Comparison of ENCODE assay signal across 8 cellular contexts in the genomic region with DNA sequence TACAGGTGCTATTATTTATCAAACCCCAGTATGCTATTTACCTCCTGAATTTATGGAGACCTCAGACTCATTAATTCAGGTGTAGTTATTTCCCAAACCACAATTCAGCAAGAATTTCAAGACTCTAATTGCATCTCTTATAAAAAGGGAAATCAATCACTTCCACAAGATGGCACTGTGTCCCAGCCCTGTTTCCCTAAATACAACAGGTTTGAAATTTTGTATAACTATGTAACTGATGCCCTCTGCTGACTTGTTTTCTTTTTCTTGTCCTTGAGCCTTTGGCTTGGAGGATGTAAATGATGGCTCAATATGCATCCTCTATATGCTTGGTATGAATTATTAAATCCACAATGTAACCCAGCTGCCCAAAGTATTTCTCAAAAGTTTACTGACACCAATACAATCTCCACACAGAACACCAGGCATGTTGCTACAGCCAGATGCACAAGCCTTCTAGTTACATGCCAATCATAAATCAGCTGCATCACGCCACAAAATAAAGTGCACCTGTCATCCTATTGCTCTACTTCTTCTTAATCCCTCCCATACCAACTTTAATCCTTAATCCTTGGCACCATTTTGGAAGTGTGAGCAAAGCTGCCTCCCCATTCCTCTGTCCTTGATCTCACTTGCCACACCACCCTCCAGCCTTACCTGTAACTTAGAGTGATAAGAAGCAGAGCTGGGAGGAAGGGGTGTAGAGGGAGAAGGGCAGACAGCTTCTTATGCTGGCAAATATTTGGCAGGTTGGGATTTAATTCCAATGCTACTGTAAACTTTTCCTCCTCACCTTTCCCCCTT. TPM values are rescaled to one million over a fixed set of nuclear protein-coding genes. Genes with fewer than 3 reads are reported as not detected.
DNase-seq lines count a peak whose midpoint lies in the region; ATAC-seq, FAIRE-seq and TF ChIP-seq lines count a peak whose summit lies in the region.

No MANE protein-coding gene starts in this region.

- H3K4me3 Mint-ChIP-seq in astrocyte (ENCODE audit: unreplicated experiment): no peak overlapping the region

- no peak overlapping the region for H2AFZ ChIP-seq in OCI-LY1 (ENCODE audit: low read length)
- H2AFZ ChIP-seq in astrocyte (ENCODE audit: low read depth, low read length): no peak overlapping the region
- no peak overlapping the region for H2AFZ ChIP-seq in hepatocyte

- H3K79me2 ChIP-seq in OCI-LY1 (ENCODE audit: insufficient read depth, low read length) (no peaks in the 10 kb centered on the region), astrocyte (ENCODE audit: insufficient read depth, low read length) (no peaks in the 10 kb centered on the region), hepatocyte (peaks cover 7% of the 10 kb centered on the region)

- H3K36me3 ChIP-seq in OCI-LY1 (ENCODE audit: insufficient read depth, low read length): no peaks in the 10 kb centered on the region
- H3K36me3 ChIP-seq in astrocyte (ENCODE audit: insufficient read depth, low read length): no peaks in the 10 kb centered on the region
- H3K36me3 ChIP-seq in hepatocyte (replicated peaks; ENCODE audit: insufficient read depth, low read depth): no peaks in the 10 kb centered on the region

- in situ Hi-C loops in KBM-7 (cut with MboI; ENCODE audit: low pct_unique_long_range_greater_than_20kb, low sequenced_read_pairs): no loop called here

- ATAC-seq in HG03135 (IDR thresholded peaks at IDR 0.05; ENCODE audit: unreplicated experiment): no peak

- TF ChIP-seq CTCF in OCI-LY1 (IDR thresholded peaks at IDR 0.05; ENCODE audit: low read length): peak; percentile 92
- TF ChIP-seq CTCF in astrocyte (IDR thresholded peaks at IDR 0.05; ENCODE audit: insufficient read depth, low read depth, low read length): peak; percentile 79
- peak; percentile 86 for TF ChIP-seq CTCF in hepatocyte (IDR thresholded peaks at IDR 0.05; ENCODE audit: poor library complexity)

- peaks cover 2% of the 10 kb centered on the region for H3K4me1 Mint-ChIP-seq in astrocyte (ENCODE audit: low read depth, unreplicated experiment)

- peak; percentile 64 for DNase-seq in EL
- peak; percentile 65 for DNase-seq in KBM-7
- peak; percentile 55 for DNase-seq in astrocyte (ENCODE audit: low read depth)
- peak; percentile 78 for DNase-seq in hepatocyte (ENCODE audit: low spot score)
- DNase-seq in stimulated activated CD4-positive, alpha-beta T cell treated with anti-CD3 and anti-CD28 coated beads, Interleukin-4, amount 100 ng/mL, for 1 hour: peak; percentile 21
- no peak for DNase-seq in cerebellar nuclear complex (lab: John Stamatoyannopoulos, UW)

- no peaks in the 10 kb centered on the region for H3K27me3 ChIP-seq in OCI-LY1 (ENCODE audit: insufficient read depth, low read length)
- no peaks in the 10 kb centered on the region for H3K27me3 ChIP-seq in astrocyte (ENCODE audit: insufficient read depth, low read length)
- H3K27me3 ChIP-seq in hepatocyte: no peaks in the 10 kb centered on the region

- peaks cover 5% of the 10 kb centered on the region for H3K4me1 ChIP-seq in OCI-LY1 (ENCODE audit: insufficient read depth, low read length, severe bottlenecking)
- H3K4me1 ChIP-seq in astrocyte (ENCODE audit: insufficient read depth, low read length): no peaks in the 10 kb centered on the region
- H3K4me1 ChIP-seq in hepatocyte (ENCODE audit: insufficient read depth): peaks cover 14% of the 10 kb centered on the region

- peaks cover 2% of the 10 kb centered on the region for H3K9me3 Mint-ChIP-seq in astrocyte (ENCODE audit: unreplicated experiment)

- no peaks in the 10 kb centered on the region for H3K36me3 Mint-ChIP-seq in astrocyte (ENCODE audit: low read depth, unreplicated experiment)

- no peak overlapping the region for H3K27ac ChIP-seq in OCI-LY1 (ENCODE audit: low read depth, low read length, poor library complexity, severe bottlenecking)
- no peak overlapping the region for H3K27ac ChIP-seq in astrocyte (ENCODE audit: low read depth, low read length)
- no peak overlapping the region for H3K27ac ChIP-seq in hepatocyte

- H4K20me1 ChIP-seq in OCI-LY1 (ENCODE audit: insufficient read depth, low read length): no peaks in the 10 kb centered on the region
- peaks cover 4% of the 10 kb centered on the region for H4K20me1 ChIP-seq in astrocyte (ENCODE audit: insufficient read depth, low read length)
- no peaks in the 10 kb centered on the region for H4K20me1 ChIP-seq in hepatocyte (ENCODE audit: insufficient read depth, poor library complexity, severe bottlenecking)

- no peak overlapping the region for H3K27ac Mint-ChIP-seq in astrocyte (ENCODE audit: unreplicated experiment)

- H3K9ac ChIP-seq in OCI-LY1 (ENCODE audit: low read length): no peak overlapping the region
- no peak overlapping the region for H3K9ac ChIP-seq in astrocyte (ENCODE audit: low read length)

- H3K4me3 ChIP-seq in OCI-LY1 (ENCODE audit: low read depth, low read length, poor library complexity, severe bottlenecking): no peak overlapping the region
- no peak overlapping the region for H3K4me3 ChIP-seq in astrocyte (ENCODE audit: insufficient read depth, low read depth, low read length)
- H3K4me3 ChIP-seq in hepatocyte: no peak overlapping the region

- 93% methylated on average over 1 of the region's 1 CpG for WGBS in hepatocyte (ENCODE audit: low lambda C conversion rate, missing lambda C conversion rate)

- FAIRE-seq in astrocyte (lab: Jason Lieb, UNC): peak; percentile 49

- no peaks in the 10 kb centered on the region for H3K9me3 ChIP-seq in OCI-LY1 (ENCODE audit: low read length)
- H3K9me3 ChIP-seq in astrocyte (ENCODE audit: insufficient read depth, low read depth, low read length): no peaks in the 10 kb centered on the region
- H3K9me3 ChIP-seq in hepatocyte (ENCODE audit: low read depth): no peaks in the 10 kb centered on the region

- H3K27me3 Mint-ChIP-seq in astrocyte (ENCODE audit: low read depth, unreplicated experiment): no peaks in the 10 kb centered on the region

- H3K9me2 ChIP-seq in OCI-LY1 (ENCODE audit: low read depth, low read length) (no peaks in the 10 kb centered on the region), hepatocyte (replicated peaks; ENCODE audit: insufficient read depth) (no peaks in the 10 kb centered on the region)

- no peaks in the 10 kb centered on the region for H3F3A ChIP-seq in OCI-LY1 (ENCODE audit: insufficient read depth, low read length)

- H3K4me2 ChIP-seq in OCI-LY1 (ENCODE audit: low read length): no peak overlapping the region
- H3K4me2 ChIP-seq in astrocyte (ENCODE audit: low read length): no peak overlapping the region
- no peak overlapping the region for H3K4me2 ChIP-seq in hepatocyte

RNA-seq across cellular contexts. Expression of gene C1orf105, which starts 9.0 kb away (rescaled TPM):
- total RNA-seq in astrocyte (not detected in 2 replicates), hepatocyte (0.23 and 0.76 TPM in 2 replicates)
- polyA plus RNA-seq in hepatocyte: 0.21 and 2.2 TPM in 2 replicates

RNA-seq across cellular contexts. Expression of gene PIGC, which starts 14.3 kb away (rescaled TPM):
- total RNA-seq in astrocyte (17.8 and 19.5 TPM in 2 replicates), hepatocyte (38.6 and 42.0 TPM in 2 replicates)
- 43.3 and 47.0 TPM in 2 replicates for polyA plus RNA-seq in hepatocyte

Comparison
In these comparisons a context has a peak if more than half of its experiments do, and no peak if none do; other contexts are left out.
1. DNase-seq: peak in EL (single experiment), KBM-7 (single experiment), astrocyte (single experiment), hepatocyte (single experiment) and stimulated activated CD4-positive, alpha-beta T cell treated with anti-CD3 and anti-CD28 coated beads, Interleukin-4, amount 100 ng/mL, for 1 hour (single experiment); none in cerebellar nuclear complex (0 of 2).
2. Peak in every context shown above with its lines, with median percentiles within 50 percentile points of each other: CTCF ChIP-seq.